In genomic region chr20:58086763-58087566, GRCh38 we compare ENCODE assay signal across 8 cellular contexts.
DNase-seq lines count a peak whose midpoint lies in the region; ATAC-seq and TF ChIP-seq lines count a peak whose summit lies in the region.

No MANE protein-coding gene starts in this region.

- no peak for ATAC-seq in GM21360 (IDR thresholded peaks at IDR 0.05; ENCODE audit: unreplicated experiment)

- WGBS in prostate gland: 76% methylated on average over 13 of the region's 13 CpGs

- peak overlapping the region; percentile 15 to 22 for H3K27ac ChIP-seq in prostate gland

- intact Hi-C loops in prostate gland (cut with DNase I): loop anchor here (5.0 kb wide), 1 partner anchor 90 kb away; no protein-coding TSS in a partner anchor

- DNase-seq in NCI-H2196 (lab: John Stamatoyannopoulos, UW; ENCODE audit: unreplicated experiment) (peak; percentile 21), NCI-H2196 treated with DMSO at 0.1 percent for 48 hours (lab: John Stamatoyannopoulos, UW; ENCODE audit: unreplicated experiment) (no peak), SK-MEL-5 (ENCODE audit: low read depth, low spot score) (peak; percentile 80), fibroblast of villous mesenchyme (ENCODE audit: low read depth) (peak; percentile 33), prostate gland (ENCODE audit: low spot score) (peak; percentile 41), GF-D8 (lab: John Stamatoyannopoulos, UW) (no peak)

- TF ChIP-seq CTCF in LNCAP (IDR thresholded peaks at IDR 0.05): peak; percentile 95
- TF ChIP-seq CTCF in fibroblast of villous mesenchyme (IDR thresholded peaks at IDR 0.05; ENCODE audit: insufficient read depth, low read depth, low read length): peak; percentile 94
- TF ChIP-seq CTCF in prostate gland (IDR thresholded peaks at IDR 0.05): peak; percentile 76 to 92 (median 80)

- TF ChIP-seq POLR2A in prostate gland (IDR thresholded peaks at IDR 0.05): no peak

- H3K36me3 ChIP-seq in prostate gland: no peaks in the 10 kb centered on the region

- H3K4me3 ChIP-seq in fibroblast of villous mesenchyme (ENCODE audit: low read depth, low read length) (no peak overlapping the region), prostate gland (no peak overlapping the region)

- in situ Hi-C loops in SK-MEL-5 (cut with HindIII; ENCODE audit: low pct_unique_long_range_greater_than_20kb, low sequenced_read_pairs): no loop called here

- no peaks in the 10 kb centered on the region for H3K4me1 ChIP-seq in prostate gland (replicated peaks)

- no peaks in the 10 kb centered on the region for H3K9me3 ChIP-seq in prostate gland

- no peaks in the 10 kb centered on the region for H3K27me3 ChIP-seq in prostate gland (replicated peaks; ENCODE audit: insufficient read depth)

Comparison
In these comparisons a context has a peak if more than half of its experiments do, and no peak if none do; other contexts are left out.
1. DNase-seq: peak in NCI-H2196 (single experiment), SK-MEL-5 (single experiment), fibroblast of villous mesenchyme (single experiment) and prostate gland (single experiment); none in NCI-H2196 treated with DMSO at 0.1 percent for 48 hours (single experiment) and GF-D8 (single experiment).
2. Peak in every context shown above with its lines, with median percentiles within 50 percentile points of each other: CTCF ChIP-seq.